Comparison of ENCODE assay signal across 2 cellular contexts in genomic region chr4:21864686-21865085, GRCh38.
"Had no signal": no experiment of that assay in that cellular context is flagged by ENCODE, and none has a peak within 500 bp of the region (broad histone marks: within the 10 kb centered on the region; RNA-seq: fewer than 3 reads in every experiment).

No MANE protein-coding gene starts in this region.

- DNase-seq: IMR-90, KG1 had no signal
